In genomic region chr5:25119654-25120053, GRCh38 we compare ENCODE assay signal across 9 cellular contexts.
DNase-seq lines count a peak whose midpoint lies in the region; ATAC-seq and TF ChIP-seq lines count a peak whose summit lies in the region.
"Had no signal": no experiment of that assay in that cellular context is flagged by ENCODE, and none has a peak within 500 bp of the region (broad histone marks: within the 10 kb centered on the region; RNA-seq: fewer than 3 reads in every experiment).

No MANE protein-coding gene starts in this region.

- H3K4me1 ChIP-seq in Caco-2 = no peaks in the 10 kb centered on the region

- ATAC-seq in GM21423 (IDR thresholded peaks at IDR 0.05; ENCODE audit: unreplicated experiment) (no peak), GM21737 (IDR thresholded peaks at IDR 0.05; ENCODE audit: unreplicated experiment) (no peak), HG03280 (IDR thresholded peaks at IDR 0.05; ENCODE audit: unreplicated experiment) (no peak), HG02623 (IDR thresholded peaks at IDR 0.05; ENCODE audit: unreplicated experiment) (no peak)
- ATAC-seq: activated CD8-positive, alpha-beta memory T cell treated with anti-CD3 and anti-CD28 coated beads, Interleukin-2, amount 10 ng/mL, durations not matched to agents 7 days and 5 days had no signal

- no peaks in the 10 kb centered on the region for H3K36me3 Mint-ChIP-seq in Caco-2 (ENCODE audit: insufficient read depth, unreplicated experiment)
- H3K36me3 Mint-ChIP-seq: activated CD8-positive, alpha-beta memory T cell treated with anti-CD3 and anti-CD28 coated beads, Interleukin-2, amount 10 ng/mL, durations not matched to agents 7 days and 5 days had no signal

- no peak overlapping the region for H3K4me3 ChIP-seq in Caco-2 (ENCODE audit: low read depth, low read length)

- CTCF ChIA-PET in Caco-2 (lab: Charles Lee) = no interaction called here

- H3K27me3 Mint-ChIP-seq in Caco-2 (ENCODE audit: insufficient read depth, unreplicated experiment) = no peaks in the 10 kb centered on the region
- H3K27me3 Mint-ChIP-seq: activated CD8-positive, alpha-beta memory T cell treated with anti-CD3 and anti-CD28 coated beads, Interleukin-2, amount 10 ng/mL, durations not matched to agents 7 days and 5 days had no signal

- H3K27ac Mint-ChIP-seq in Caco-2 (ENCODE audit: unreplicated experiment) = no peak overlapping the region
- H3K27ac Mint-ChIP-seq: activated CD8-positive, alpha-beta memory T cell treated with anti-CD3 and anti-CD28 coated beads, Interleukin-2, amount 10 ng/mL, durations not matched to agents 7 days and 5 days had no signal

- intact Hi-C loops in Caco-2 (cut with micrococcal nuclease; ENCODE audit: unreplicated experiment) = no loop called here

- H3K9me3 ChIP-seq in Caco-2 = no peaks in the 10 kb centered on the region

- no TSS peak for BruUV-seq in Caco-2 (replicated peaks; lab: Mats Ljungman, UMichigan)

- peak; percentile 16 to 42 for TF ChIP-seq CTCF in Caco-2 (IDR thresholded peaks at IDR 0.05; ENCODE audit: insufficient read depth in 1 of 2, low read depth in 1 of 2, low read length in 1 of 2, severe bottlenecking in 1 of 2, unreplicated experiment in 1 of 2)

- H3K36me3 ChIP-seq in Caco-2 (ENCODE audit: control insufficient read depth, insufficient read depth, low read length) = no peaks in the 10 kb centered on the region

- no peaks in the 10 kb centered on the region for H3K4me1 Mint-ChIP-seq in Caco-2 (ENCODE audit: low read depth, unreplicated experiment)
- H3K4me1 Mint-ChIP-seq: activated CD8-positive, alpha-beta memory T cell treated with anti-CD3 and anti-CD28 coated beads, Interleukin-2, amount 10 ng/mL, durations not matched to agents 7 days and 5 days had no signal

- H3K27me3 ChIP-seq in Caco-2 (replicated peaks; ENCODE audit: control insufficient read depth, insufficient read depth, low read length) = no peaks in the 10 kb centered on the region

- no peaks in the 10 kb centered on the region for H3K9me3 Mint-ChIP-seq in Caco-2 (ENCODE audit: unreplicated experiment)

- POLR2A ChIA-PET in Caco-2 (lab: Charles Lee) = no interaction called here

- DNase-seq in Caco-2 = peak in 1 of 2 experiments; percentile 2
- peak; percentile 4 for DNase-seq in HuH-7 (ENCODE audit: low spot score)
- DNase-seq in RPMI8226 = peak; percentile 13
- DNase-seq in iPS-NIHi11 (ENCODE audit: low spot score) = peak; percentile 33
- DNase-seq: activated CD8-positive, alpha-beta memory T cell treated with anti-CD3 and anti-CD28 coated beads, Interleukin-2, amount 10 ng/mL, durations not matched to agents 7 days and 5 days had no signal

- H3K4me3 Mint-ChIP-seq in Caco-2 (ENCODE audit: unreplicated experiment) = no peak overlapping the region
- H3K4me3 Mint-ChIP-seq: activated CD8-positive, alpha-beta memory T cell treated with anti-CD3 and anti-CD28 coated beads, Interleukin-2, amount 10 ng/mL, durations not matched to agents 7 days and 5 days had no signal
